Comparison of ENCODE assay signal across 22 cellular contexts in genomic region chr13:87093399-87093798, GRCh38.
"Had no signal": no experiment of that assay in that cellular context is flagged by ENCODE, and none has a peak within 500 bp of the region (broad histone marks: within the 10 kb centered on the region; RNA-seq: fewer than 3 reads in every experiment).

No MANE protein-coding gene starts in this region.

- H3K27me3 ChIP-seq: foreskin keratinocyte, neutrophil, spleen, tibial artery, upper lobe of left lung, uterus had no signal

- DNase-seq: effector memory CD4-positive, alpha-beta T cell; foreskin keratinocyte; immature natural killer cell; kidney; left cardiac atrium; left ventricle myocardium superior; naive thymus-derived CD4-positive, alpha-beta T cell; nephron progenitor cell; psoas muscle; spleen; stimulated activated CD4-positive, alpha-beta T cell treated with anti-CD3 and anti-CD28 coated beads, Interleukin-15, amount 100 ng/mL, for 24 hours; stimulated activated CD4-positive, alpha-beta T cell treated with anti-CD3 and anti-CD28 coated beads, Interleukin-1b, Interleukin-23, amount 100 ng/mL, for 48 hours; stimulated activated CD4-positive, alpha-beta T cell treated with anti-CD3 and anti-CD28 coated beads, Interleukin-4, amount 100 ng/mL, for 24 hours; tibial artery; upper lobe of left lung; uterus had no signal

- H3K27ac ChIP-seq: foreskin keratinocyte, neutrophil, psoas muscle, spleen, tibial artery, upper lobe of left lung, uterus had no signal

- H3K4me3 ChIP-seq: psoas muscle, spleen, tibial artery, upper lobe of left lung, uterus had no signal

- H3K4me1 Mint-ChIP-seq: immature natural killer cell; naive thymus-derived CD4-positive, alpha-beta T cell; stimulated activated memory B cell treated with anti-CD40 and anti-IgM and Interleukin-4, amounts not matched to agents 10 μg/mL and 1 μg/mL and 100 μg/mL, for 72 hours had no signal

- H3K36me3 ChIP-seq: neutrophil, spleen, tibial artery, upper lobe of left lung, uterus had no signal

- H3K36me3 Mint-ChIP-seq: immature natural killer cell; naive thymus-derived CD4-positive, alpha-beta T cell; stimulated activated memory B cell treated with anti-CD40 and anti-IgM and Interleukin-4, amounts not matched to agents 10 μg/mL and 1 μg/mL and 100 μg/mL, for 72 hours had no signal

- H3K9me3 Mint-ChIP-seq: nephron progenitor cell; stimulated activated memory B cell treated with anti-CD40 and anti-IgM and Interleukin-4, amounts not matched to agents 10 μg/mL and 1 μg/mL and 100 μg/mL, for 72 hours; stimulated activated naive CD8-positive, alpha-beta T cell treated with anti-CD3 and anti-CD28 coated beads, Interleukin-15, Interleukin-2, amounts not matched to agents 100 ng/mL and 50 ng/mL, for 24 hours had no signal

- H3K27ac Mint-ChIP-seq: immature natural killer cell; naive thymus-derived CD4-positive, alpha-beta T cell; nephron progenitor cell; stimulated activated memory B cell treated with anti-CD40 and anti-IgM and Interleukin-4, amounts not matched to agents 10 μg/mL and 1 μg/mL and 100 μg/mL, for 72 hours; stimulated activated naive CD8-positive, alpha-beta T cell treated with anti-CD3 and anti-CD28 coated beads, Interleukin-15, Interleukin-2, amounts not matched to agents 100 ng/mL and 50 ng/mL, for 24 hours had no signal

- H3K4me3 Mint-ChIP-seq: immature natural killer cell; naive thymus-derived CD4-positive, alpha-beta T cell; nephron progenitor cell; stimulated activated memory B cell treated with anti-CD40 and anti-IgM and Interleukin-4, amounts not matched to agents 10 μg/mL and 1 μg/mL and 100 μg/mL, for 72 hours; stimulated activated naive CD8-positive, alpha-beta T cell treated with anti-CD3 and anti-CD28 coated beads, Interleukin-15, Interleukin-2, amounts not matched to agents 100 ng/mL and 50 ng/mL, for 24 hours had no signal

- H3K4me1 ChIP-seq: foreskin keratinocyte, psoas muscle, spleen, tibial artery, upper lobe of left lung, uterus had no signal

- H3K9me3 ChIP-seq: neutrophil, psoas muscle, spleen, tibial artery, upper lobe of left lung, uterus had no signal

- ATAC-seq: esophagus mucosa; foreskin keratinocyte; left cardiac atrium; left ventricle myocardium superior; naive thymus-derived CD4-positive, alpha-beta T cell; psoas muscle; sciatic nerve; stimulated activated memory B cell treated with anti-CD40 and anti-IgM and Interleukin-4, amounts not matched to agents 10 μg/mL and 1 μg/mL and 100 μg/mL, for 72 hours had no signal

- H3K27me3 Mint-ChIP-seq: naive thymus-derived CD4-positive, alpha-beta T cell; stimulated activated memory B cell treated with anti-CD40 and anti-IgM and Interleukin-4, amounts not matched to agents 10 μg/mL and 1 μg/mL and 100 μg/mL, for 72 hours; stimulated activated naive CD8-positive, alpha-beta T cell treated with anti-CD3 and anti-CD28 coated beads, Interleukin-15, Interleukin-2, amounts not matched to agents 100 ng/mL and 50 ng/mL, for 24 hours had no signal

- FAIRE-seq: endometrium had no signal
